Comparison of ENCODE assay signal across 8 cellular contexts in the genomic region with DNA sequence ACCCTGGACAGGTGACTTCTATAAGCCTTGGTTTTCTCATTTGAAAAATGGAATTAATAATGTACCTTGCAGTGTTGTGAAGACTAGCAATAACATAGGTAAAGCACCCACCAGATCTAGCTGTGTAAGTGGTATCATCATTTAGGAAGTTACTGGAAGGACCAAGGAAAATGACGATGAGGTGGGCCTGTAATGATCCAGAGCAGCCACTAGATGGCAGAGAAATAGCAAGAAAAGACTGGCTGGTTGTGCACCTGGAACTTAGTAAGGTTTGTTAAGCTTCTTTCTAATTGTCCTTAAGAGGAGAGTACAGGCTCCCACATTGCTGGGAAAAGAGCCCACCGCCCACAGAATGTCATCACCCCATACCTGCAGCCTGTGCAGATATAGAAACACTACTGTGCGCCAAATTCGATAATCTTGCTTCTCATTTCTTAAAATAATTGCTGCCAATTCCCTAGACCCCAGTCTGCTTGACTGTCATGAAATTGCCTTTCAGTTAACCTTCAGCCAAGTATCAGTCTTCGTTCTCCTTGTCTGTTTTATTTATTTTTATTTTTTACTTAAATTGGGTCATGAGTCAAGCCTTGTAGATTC. TPM values are rescaled to one million over a fixed set of nuclear protein-coding genes. Genes with fewer than 3 reads are reported as not detected.
DNase-seq lines count a peak whose midpoint lies in the region; ATAC-seq, FAIRE-seq and TF ChIP-seq lines count a peak whose summit lies in the region.

No MANE protein-coding gene starts in this region.

- H3K4me1 Mint-ChIP-seq in IgD-negative memory B cell = peaks cover 46 to 50% (median 47%) of the 10 kb centered on the region in 3 donors

- H3K27ac ChIP-seq in OCI-LY3 (ENCODE audit: low read length) (no peak overlapping the region), keratinocyte (ENCODE audit: control insufficient read depth, insufficient read depth, low read length) (no peak overlapping the region), testis (no peak overlapping the region)

- peak overlapping the region; percentile 2 to 33 (median 28) for H3K27ac Mint-ChIP-seq in IgD-negative memory B cell

- H3K4me2 ChIP-seq in OCI-LY3 (ENCODE audit: low read length) (no peak overlapping the region), keratinocyte (ENCODE audit: control insufficient read depth, extremely low read depth, insufficient read depth, low read depth, low read length) (no peak overlapping the region)

- H3K9me3 ChIP-seq in OCI-LY3 (ENCODE audit: insufficient read depth, low read length) = no peaks in the 10 kb centered on the region
- H3K9me3 ChIP-seq in keratinocyte (ENCODE audit: control insufficient read depth, low read depth, low read length) = no peaks in the 10 kb centered on the region
- H3K9me3 ChIP-seq in testis = no peaks in the 10 kb centered on the region

- H2AFZ ChIP-seq in OCI-LY3 (ENCODE audit: low read depth, low read length) (no peak overlapping the region), keratinocyte (ENCODE audit: control insufficient read depth, low read length) (no peak overlapping the region)

- TF ChIP-seq POLR2A in testis (IDR thresholded peaks at IDR 0.05) = no peak

- H3K4me1 ChIP-seq in OCI-LY3 (ENCODE audit: low read length) = peaks cover 10% of the 10 kb centered on the region
- H3K4me1 ChIP-seq in keratinocyte (ENCODE audit: control insufficient read depth, extremely low read depth, insufficient read depth, low read length) = peaks cover 13% of the 10 kb centered on the region
- H3K4me1 ChIP-seq in testis = peaks cover 29% of the 10 kb centered on the region

- dilution Hi-C loops in keratinocyte (cut with MboI; ENCODE audit: extremely low pct_ligation_motif_present, low sequenced_read_pairs) = no loop called here

- H3K36me3 Mint-ChIP-seq in IgD-negative memory B cell = peaks cover 3% of the 10 kb centered on the region

- TF ChIP-seq CTCF in OCI-LY3 (IDR thresholded peaks at IDR 0.05; ENCODE audit: low read depth, low read length) (peak; percentile 72), astrocyte of the spinal cord (IDR thresholded peaks at IDR 0.05; ENCODE audit: low read depth, low read length) (peak; percentile 85), keratinocyte (optimal IDR thresholded peaks at IDR 0.05 in 1 of 3, IDR thresholded peaks at IDR 0.05 in 1 of 3, conservative IDR thresholded peaks at IDR 0.05 in 1 of 3; ENCODE audit: extremely low read depth in 1 of 3, insufficient read depth in 2 of 3, low read length in 3 of 3) (peak; percentile 69 to 87 (median 71)), testis (IDR thresholded peaks at IDR 0.05) (peak; percentile 75 to 89 (median 85))

- H3K79me2 ChIP-seq in OCI-LY3 (ENCODE audit: low read length) (peaks cover 19% of the 10 kb centered on the region), keratinocyte (ENCODE audit: control insufficient read depth, insufficient read depth, low read length) (peaks cover 49% of the 10 kb centered on the region)

- in situ Hi-C loops in astrocyte of the spinal cord (cut with HindIII; ENCODE audit: low sequenced_read_pairs) = no loop called here

- H3K9me1 ChIP-seq in keratinocyte (ENCODE audit: control insufficient read depth, extremely low read depth, insufficient read depth, low read length) = no peaks in the 10 kb centered on the region

- H3K4me3 ChIP-seq in OCI-LY3 (ENCODE audit: low read length) = no peak overlapping the region
- no peak overlapping the region for H3K4me3 ChIP-seq in astrocyte of the spinal cord (ENCODE audit: low read depth, low read length)
- H3K4me3 ChIP-seq in keratinocyte (ENCODE audit: control insufficient read depth in 2 of 3, extremely low read depth in 1 of 3, insufficient read depth in 2 of 3, low read depth in 1 of 3, low read length in 3 of 3) = no peak overlapping the region
- H3K4me3 ChIP-seq in testis = no peak overlapping the region

- H3K9me3 Mint-ChIP-seq in IgD-negative memory B cell = no peaks in the 10 kb centered on the region

- ATAC-seq in GM19467 (IDR thresholded peaks at IDR 0.05; ENCODE audit: unreplicated experiment) = no peak

- 55 to 65% methylated on average over 5 of the region's 5 CpGs for whole genome bisulfite sequencing in testis, 2 donors

- DNase-seq in NCI-H2029 treated with DMSO at 0.1 percent for 48 hours (lab: John Stamatoyannopoulos, UW) = peak; percentile 19
- no peak for DNase-seq in NCI-H2029 (lab: John Stamatoyannopoulos, UW)
- peak; percentile 70 for DNase-seq in astrocyte of the spinal cord (ENCODE audit: low read depth, low spot score)
- DNase-seq in keratinocyte (ENCODE audit: low read depth, low spot score) = peak; percentile 33
- DNase-seq in testis = peak; percentile 46

- H3K36me3 ChIP-seq in OCI-LY3 (replicated peaks; ENCODE audit: low read depth, low read length) (peaks cover 32% of the 10 kb centered on the region), keratinocyte (ENCODE audit: control insufficient read depth in 2 of 2, extremely low read depth in 1 of 2, insufficient read depth in 2 of 2, low read length in 2 of 2) (peaks cover 21 to 24% of the 10 kb centered on the region in 2 experiments), testis (ENCODE audit: low read depth, missing control alignments) (no peaks in the 10 kb centered on the region)

- H4K20me1 ChIP-seq in OCI-LY3 (ENCODE audit: insufficient read depth, low read length) = peaks cover 53% of the 10 kb centered on the region
- H4K20me1 ChIP-seq in keratinocyte (ENCODE audit: control insufficient read depth, extremely low read depth, insufficient read depth, low read length) = peaks cover 24% of the 10 kb centered on the region

- peak overlapping the region in 2 of 4 donors; percentile 2 to 46 for H3K4me3 Mint-ChIP-seq in IgD-negative memory B cell

- FAIRE-seq in keratinocyte (lab: Jason Lieb, UNC) = peak; percentile 32

- intact Hi-C loops in testis (cut with DNase I; ENCODE audit: low total_unique reads) = no loop called here

- H3K9ac ChIP-seq in OCI-LY3 (ENCODE audit: low read length) (no peak overlapping the region), keratinocyte (ENCODE audit: control insufficient read depth, extremely low read depth, insufficient read depth, low read length) (no peak overlapping the region)

- H3K27me3 ChIP-seq in OCI-LY3 (ENCODE audit: low read depth, low read length) (no peaks in the 10 kb centered on the region), keratinocyte (ENCODE audit: control insufficient read depth, extremely low read depth, insufficient read depth, low read length) (no peaks in the 10 kb centered on the region), testis (no peaks in the 10 kb centered on the region)

- no peaks in the 10 kb centered on the region for H3K27me3 Mint-ChIP-seq in IgD-negative memory B cell

RNA-seq across cellular contexts. Expression of gene WNT4, which starts 37.2 kb away (rescaled TPM):
- polyA plus RNA-seq in IgD-negative memory B cell (not detected), keratinocyte (0.35 to 17.2 TPM (median 2.6 TPM) in 3 replicates), testis (ENCODE audit: insufficient read depth, low read depth, low replicate concordance) (3.2 TPM)
- polyA plus RNA-seq in keratinocyte (2011; ENCODE audit: low read depth) = 4.3 TPM
- 1.6 and 3.0 TPM in 2 replicates for polyA plus RNA-seq in keratinocyte (2011; cell fraction: cytosol; rRNA removed)
- polyA plus RNA-seq in keratinocyte (2011; cell fraction: nucleus; rRNA removed) = 2.6 and 3.1 TPM in 2 replicates
- 0.30 and 4.5 TPM in 2 replicates for polyA plus RNA-seq in keratinocyte (2012; ENCODE audit: low replicate concordance)
- 4.6 to 7.8 TPM in 2 of 3 replicates, not detected in the other for polyA minus RNA-seq in keratinocyte
- polyA minus RNA-seq in keratinocyte (2011; cell fraction: cytosol; rRNA and poly(A)+ RNA removed) = 0.96 TPM
- 0.84 and 0.93 TPM in 2 replicates for polyA minus RNA-seq in keratinocyte (2011; cell fraction: nucleus; rRNA and poly(A)+ RNA removed)
- under 1 TPM; 0.55 to 0.74 TPM for total RNA-seq in testis

RNA-seq across cellular contexts. Expression of gene CDC42, which starts 53.2 kb away (rescaled TPM):
- polyA plus RNA-seq in IgD-negative memory B cell = 268 TPM
- polyA plus RNA-seq in keratinocyte = 291 to 499 TPM (median 312 TPM) in 3 replicates
- polyA plus RNA-seq in keratinocyte (2011; ENCODE audit: low read depth) = 195 TPM
- 242 and 602 TPM in 2 replicates for polyA plus RNA-seq in keratinocyte (2011; cell fraction: cytosol; rRNA removed)
- polyA plus RNA-seq in keratinocyte (2011; cell fraction: nucleus; rRNA removed) = 229 and 267 TPM in 2 replicates
- 281 and 347 TPM in 2 replicates for polyA plus RNA-seq in keratinocyte (2012; ENCODE audit: low replicate concordance)
- 179 to 521 TPM (median 360 TPM) in 3 replicates for polyA minus RNA-seq in keratinocyte
- 262 TPM for polyA minus RNA-seq in keratinocyte (2011; cell fraction: cytosol; rRNA and poly(A)+ RNA removed)
- 79.0 and 142 TPM in 2 replicates for polyA minus RNA-seq in keratinocyte (2011; cell fraction: nucleus; rRNA and poly(A)+ RNA removed)
- total RNA-seq in testis = 100 to 1,000 TPM; 139 to 147 TPM
- 152 TPM for polyA plus RNA-seq in testis (ENCODE audit: insufficient read depth, low read depth, low replicate concordance)
